ENCODE assay signal across 8 cellular contexts in genomic region chr6:138499303-138499991, GRCh38. TPM values are rescaled to one million over a fixed set of nuclear protein-coding genes. Genes with fewer than 3 reads are reported as not detected.
DNase-seq lines count a peak whose midpoint lies in the region; ATAC-seq and TF ChIP-seq lines count a peak whose summit lies in the region.

Gene NHSL1, minus strand, starts transcription at chr6:138499494. Its CDS starts 204 bp downstream, at chr6:138499290.

- peak within 1 kb of the TSS; percentile 49; the same call in 1 of the 2 replicates for H3K9ac ChIP-seq in OCI-LY3 (ENCODE audit: low read length)

- peak; percentile 74 for ATAC-seq in HG03045 (IDR thresholded peaks at IDR 0.05; ENCODE audit: unreplicated experiment)

- peaks cover 25% of the 10 kb centered on the region for H3K4me1 ChIP-seq in OCI-LY3 (ENCODE audit: low read length)
- no peaks in the 10 kb centered on the region for H3K4me1 ChIP-seq in effector memory CD4-positive, alpha-beta T cell (ENCODE audit: control insufficient read depth, insufficient read depth, low read length, poor library complexity, severe bottlenecking)

- H3K27me3 ChIP-seq in OCI-LY3 (ENCODE audit: low read depth, low read length) = peaks cover 9% of the 10 kb centered on the region; the same call in 1 of the 2 replicates
- no peaks in the 10 kb centered on the region for H3K27me3 ChIP-seq in effector memory CD4-positive, alpha-beta T cell (replicated peaks; ENCODE audit: control insufficient read depth, insufficient read depth, low read length, poor library complexity, severe bottlenecking)

- H3K36me3 ChIP-seq in OCI-LY3 (replicated peaks; ENCODE audit: low read depth, low read length) = no peaks in the 10 kb centered on the region
- no peaks in the 10 kb centered on the region for H3K36me3 ChIP-seq in effector memory CD4-positive, alpha-beta T cell (ENCODE audit: control insufficient read depth, insufficient read depth, low read length)

- peak within 1 kb of the TSS; percentile 17; the same call in 1 of the 2 replicates for H2AFZ ChIP-seq in OCI-LY3 (ENCODE audit: low read depth, low read length)

- peak within 1 kb of the TSS; percentile 51 for H3K27ac ChIP-seq in OCI-LY3 (ENCODE audit: low read length)
- no peak within 1 kb of the TSS for H3K27ac ChIP-seq in effector memory CD4-positive, alpha-beta T cell (ENCODE audit: insufficient read depth, low read length, poor library complexity, severe bottlenecking)

- H3K9me3 ChIP-seq in OCI-LY3 (ENCODE audit: insufficient read depth, low read length) = no peaks in the 10 kb centered on the region
- no peaks in the 10 kb centered on the region for H3K9me3 ChIP-seq in effector memory CD4-positive, alpha-beta T cell (ENCODE audit: control insufficient read depth, low read length)

- peak within 1 kb of the TSS; percentile 71 for H3K4me2 ChIP-seq in OCI-LY3 (ENCODE audit: low read length)

- DNase-seq in NCI-H510A treated with DMSO at 0.1 percent for 48 hours (lab: John Stamatoyannopoulos, UW) (peak; percentile 57), NCI-H510A (lab: John Stamatoyannopoulos, UW) (no peak), cardiac septum (ENCODE audit: low spot score) (no peak), pons (ENCODE audit: low spot score) (peak; percentile 77)
- no peak for DNase-seq in effector memory CD4-positive, alpha-beta T cell
- no peak for DNase-seq in stimulated activated CD4-positive, alpha-beta T cell treated with anti-CD3 and anti-CD28 coated beads, Interleukin-4, amount 100 ng/mL, for 1 hour

- TF ChIP-seq CTCF in OCI-LY3 (IDR thresholded peaks at IDR 0.05; ENCODE audit: low read depth, low read length) = no peak

- intact Hi-C loops in cardiac septum (cut with DNase I) = no loop called here

- H4K20me1 ChIP-seq in OCI-LY3 (ENCODE audit: insufficient read depth, low read length) = no peaks in the 10 kb centered on the region

- H3K79me2 ChIP-seq in OCI-LY3 (ENCODE audit: low read length) = no peaks in the 10 kb centered on the region

- H3K4me3 ChIP-seq in OCI-LY3 (ENCODE audit: low read length) = peak within 1 kb of the TSS; percentile 63
- H3K4me3 ChIP-seq in effector memory CD4-positive, alpha-beta T cell (ENCODE audit: insufficient read depth, low read depth, low read length, poor library complexity, severe bottlenecking) = no peak within 1 kb of the TSS

RNA-seq across cellular contexts. Expression of gene NHSL1, which starts in this region (rescaled TPM):
- total RNA-seq in cardiac septum = 88.2 TPM

Comparison
In these comparisons a context has a peak if more than half of its experiments do, and no peak if none do; other contexts are left out.
1. DNase-seq: peak in NCI-H510A treated with DMSO at 0.1 percent for 48 hours (single experiment) and pons (single experiment); none in NCI-H510A (single experiment), cardiac septum (single experiment), effector memory CD4-positive, alpha-beta T cell (0 of 3) and stimulated activated CD4-positive, alpha-beta T cell treated with anti-CD3 and anti-CD28 coated beads, Interleukin-4, amount 100 ng/mL, for 1 hour (single experiment).